In the genomic region with DNA sequence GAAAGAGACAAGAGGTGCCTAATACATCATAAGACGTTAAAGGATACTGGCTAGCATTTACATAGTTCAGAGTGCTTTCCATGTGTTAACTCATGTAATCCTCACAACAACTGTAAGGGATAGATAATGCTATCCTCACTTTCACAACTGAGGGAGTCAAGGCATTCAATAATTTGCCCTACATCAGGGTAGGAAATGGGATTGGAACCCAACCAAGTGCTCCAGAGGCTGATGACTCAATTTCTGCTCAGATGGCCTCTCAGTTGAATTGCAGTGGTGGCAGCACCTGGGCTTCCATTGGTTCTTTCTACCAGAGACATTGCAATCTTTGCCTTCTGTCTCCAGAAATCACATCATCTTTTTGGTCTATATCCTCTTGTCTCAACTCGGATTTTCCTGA, we compare ENCODE assay signal across 18 cellular contexts.
"Had no signal": no experiment of that assay in that cellular context is flagged by ENCODE, and none has a peak within 500 bp of the region (broad histone marks: within the 10 kb centered on the region; RNA-seq: fewer than 3 reads in every experiment).

No MANE protein-coding gene starts in this region.

- H3K9me3 Mint-ChIP-seq: activated naive CD4-positive, alpha-beta T cell treated with anti-CD3 and anti-CD28 coated beads for 36 hours; endodermal cell had no signal

- ATAC-seq: activated CD8-positive, alpha-beta T cell treated with anti-CD3 and anti-CD28 coated beads, Interleukin-2, amount 10 ng/mL, durations not matched to agents 7 days and 5 days; gastroesophageal sphincter; heart right ventricle had no signal

- FAIRE-seq: urothelium cell line had no signal

- H3K4me3 ChIP-seq: ascending aorta, gastroesophageal sphincter, heart right ventricle, left ventricle myocardium inferior, tibial nerve had no signal

- H3K27me3 Mint-ChIP-seq: activated CD4-positive, alpha-beta T cell treated with anti-CD3 and anti-CD28 coated beads, Interleukin-2, amount 10 ng/mL, durations not matched to agents 7 days and 5 days; activated T-cell treated with anti-CD3 and anti-CD28 coated beads, Interleukin-2, amount 50 U/mL, for 24 hours had no signal

- DNase-seq: activated CD4-positive, alpha-beta T cell treated with anti-CD3 and anti-CD28 coated beads, Interleukin-2, amount 10 ng/mL, durations not matched to agents 7 days and 5 days; activated CD8-positive, alpha-beta T cell treated with anti-CD3 and anti-CD28 coated beads, Interleukin-2, amount 10 ng/mL, durations not matched to agents 7 days and 5 days; activated naive CD4-positive, alpha-beta T cell treated with anti-CD3 and anti-CD28 coated beads for 36 hours; activated T-cell treated with anti-CD3 and anti-CD28 coated beads, Interleukin-2, amount 50 U/mL, for 24 hours; endodermal cell; erythroblast; heart right ventricle; left ventricle myocardium inferior; occipital lobe; posterior cingulate gyrus; retina; stimulated activated CD4-positive, alpha-beta T cell treated with anti-CD3 and anti-CD28 coated beads, Interleukin-2, amount 100 ng/mL, for 24 hours; stimulated activated naive CD4-positive, alpha-beta T cell treated with Interleukin-2 at 50 U/mL for 16 hours; substantia nigra had no signal

- H3K9me3 ChIP-seq: ascending aorta, gastroesophageal sphincter, heart right ventricle, left ventricle myocardium inferior, tibial nerve had no signal

- H3K4me1 Mint-ChIP-seq: endodermal cell had no signal

- H3K36me3 ChIP-seq: ascending aorta, gastroesophageal sphincter, heart right ventricle, left ventricle myocardium inferior, tibial nerve had no signal

- H3K4me1 ChIP-seq: ascending aorta had no signal

- H3K27ac ChIP-seq: ascending aorta, gastroesophageal sphincter, heart right ventricle, left ventricle myocardium inferior, tibial nerve had no signal

- H3K27me3 ChIP-seq: ascending aorta, gastroesophageal sphincter, heart right ventricle, tibial nerve had no signal

- H3K4me3 Mint-ChIP-seq: activated CD4-positive, alpha-beta T cell treated with anti-CD3 and anti-CD28 coated beads, Interleukin-2, amount 10 ng/mL, durations not matched to agents 7 days and 5 days; activated CD8-positive, alpha-beta T cell treated with anti-CD3 and anti-CD28 coated beads, Interleukin-2, amount 10 ng/mL, durations not matched to agents 7 days and 5 days; activated naive CD4-positive, alpha-beta T cell treated with anti-CD3 and anti-CD28 coated beads for 36 hours; activated T-cell treated with anti-CD3 and anti-CD28 coated beads, Interleukin-2, amount 50 U/mL, for 24 hours; endodermal cell had no signal

- H3K27ac Mint-ChIP-seq: activated CD4-positive, alpha-beta T cell treated with anti-CD3 and anti-CD28 coated beads, Interleukin-2, amount 10 ng/mL, durations not matched to agents 7 days and 5 days; activated CD8-positive, alpha-beta T cell treated with anti-CD3 and anti-CD28 coated beads, Interleukin-2, amount 10 ng/mL, durations not matched to agents 7 days and 5 days; activated naive CD4-positive, alpha-beta T cell treated with anti-CD3 and anti-CD28 coated beads for 36 hours; activated T-cell treated with anti-CD3 and anti-CD28 coated beads, Interleukin-2, amount 50 U/mL, for 24 hours; endodermal cell had no signal
